ENCODE assay signal across 8 cellular contexts in genomic region chr6:5302220-5302946, GRCh38. TPM values are rescaled to one million over a fixed set of nuclear protein-coding genes. Genes with fewer than 3 reads are reported as not detected.
DNase-seq lines count a peak whose midpoint lies in the region; ATAC-seq and TF ChIP-seq lines count a peak whose summit lies in the region.

No MANE protein-coding gene starts in this region.

- H3K36me3 ChIP-seq in effector memory CD4-positive, alpha-beta T cell (ENCODE audit: control insufficient read depth, insufficient read depth, low read length): no peaks in the 10 kb centered on the region

- H3K9me3 ChIP-seq in effector memory CD4-positive, alpha-beta T cell (ENCODE audit: control insufficient read depth, low read length): no peaks in the 10 kb centered on the region

- no peak overlapping the region for H3K4me3 ChIP-seq in choroid plexus epithelial cell (ENCODE audit: low read depth, low read length)
- H3K4me3 ChIP-seq in effector memory CD4-positive, alpha-beta T cell (ENCODE audit: insufficient read depth, low read depth, low read length, poor library complexity, severe bottlenecking): no peak overlapping the region

- H3K27ac ChIP-seq in effector memory CD4-positive, alpha-beta T cell (ENCODE audit: insufficient read depth, low read length, poor library complexity, severe bottlenecking): no peak overlapping the region

- H3K4me1 ChIP-seq in effector memory CD4-positive, alpha-beta T cell (ENCODE audit: control insufficient read depth, insufficient read depth, low read length, poor library complexity, severe bottlenecking): no peaks in the 10 kb centered on the region

- H3K27me3 ChIP-seq in effector memory CD4-positive, alpha-beta T cell (replicated peaks; ENCODE audit: control insufficient read depth, insufficient read depth, low read length, poor library complexity, severe bottlenecking): no peaks in the 10 kb centered on the region

- TF ChIP-seq CTCF in choroid plexus epithelial cell (conservative IDR thresholded peaks at IDR 0.05; ENCODE audit: low read depth, low read length): no peak

- ATAC-seq in GM18499 (IDR thresholded peaks at IDR 0.05; ENCODE audit: insufficient read depth, unreplicated experiment) (peak; percentile 43), GM21381 (IDR thresholded peaks at IDR 0.05; ENCODE audit: unreplicated experiment) (peak; percentile 89), HG03565 (IDR thresholded peaks at IDR 0.05; ENCODE audit: unreplicated experiment) (peak; percentile 69)

- DNase-seq in choroid plexus epithelial cell (ENCODE audit: low read depth): peak; percentile 41
- no peak for DNase-seq in SHP77 treated with DMSO at 0.1 percent for 48 hours (lab: John Stamatoyannopoulos, UW)
- DNase-seq in HPDE6-E6E7 (ENCODE audit: extremely low spot score): no peak
- DNase-seq in effector memory CD4-positive, alpha-beta T cell: no peak
- no peak for DNase-seq in posterior vena cava (ENCODE audit: low spot score)

- intact Hi-C loops in posterior vena cava (cut with DNase I): no loop called here

RNA-seq across cellular contexts. Expression of gene FARS2, which starts 41.1 kb away (rescaled TPM):
- total RNA-seq in posterior vena cava: 10 to 100 TPM; 13.3 to 13.6 TPM

RNA-seq across cellular contexts. Expression of gene LYRM4, which starts 41.6 kb away (rescaled TPM):
- total RNA-seq in posterior vena cava: 10 to 100 TPM; 16.3 to 23.9 TPM
